ENCODE assay signal across 13 cellular contexts in genomic region chr19:18484992-18485391, GRCh38. TPM values are rescaled to one million over a fixed set of nuclear protein-coding genes. Genes with fewer than 3 reads are reported as not detected.
DNase-seq lines count a peak whose midpoint lies in the region; ATAC-seq and TF ChIP-seq lines count a peak whose summit lies in the region.
"Had no signal": no experiment of that assay in that cellular context is flagged by ENCODE, and none has a peak within 500 bp of the region (broad histone marks: within the 10 kb centered on the region; RNA-seq: fewer than 3 reads in every experiment).

No MANE protein-coding gene starts in this region.

- no peaks in the 10 kb centered on the region for H3K27me3 Mint-ChIP-seq in CD4-positive, alpha-beta T cell
- H3K27me3 Mint-ChIP-seq in HFFc6 (ENCODE audit: insufficient read depth) = no peaks in the 10 kb centered on the region; the same call in none of the 2 replicates
- no peaks in the 10 kb centered on the region for H3K27me3 Mint-ChIP-seq in central memory CD8-positive, alpha-beta T cell

- H3K9me2 ChIP-seq in Karpas-422 (replicated peaks; ENCODE audit: insufficient read depth, low read length) = no peaks in the 10 kb centered on the region

- H3K4me1 ChIP-seq in osteoblast (ENCODE audit: insufficient read depth, low read length) (peaks cover 39% of the 10 kb centered on the region), Karpas-422 (ENCODE audit: low read length) (peaks cover 4% of the 10 kb centered on the region)

- no peaks in the 10 kb centered on the region for H3K36me3 ChIP-seq in osteoblast (ENCODE audit: insufficient read depth, low read length)
- no peaks in the 10 kb centered on the region for H3K36me3 ChIP-seq in Karpas-422 (ENCODE audit: insufficient read depth, low read length)
- H3K36me3 ChIP-seq: upper lobe of left lung had no signal

- CTCF ChIA-PET in CD4-positive, alpha-beta T cell (lab: Charles Lee) = interaction anchor here (0.9 to 3.1 kb wide), 4 partner anchors 11 to 86 kb away, joined by 3 to 15 read pairs (median 7); partner anchors contain the start of genes ELL and UBA52

- peaks cover 4% of the 10 kb centered on the region for H3K36me3 Mint-ChIP-seq in CD4-positive, alpha-beta T cell (ENCODE audit: low read depth)
- peaks cover 4% of the 10 kb centered on the region; the same call in 1 of the 2 replicates for H3K36me3 Mint-ChIP-seq in HFFc6 (ENCODE audit: low read depth)
- peaks cover 19% of the 10 kb centered on the region for H3K36me3 Mint-ChIP-seq in central memory CD8-positive, alpha-beta T cell (ENCODE audit: insufficient read depth)

- no peak overlapping the region for H3K27ac ChIP-seq in CD4-positive, alpha-beta T cell (ENCODE audit: low read depth, low read length)
- H3K27ac ChIP-seq in osteoblast (ENCODE audit: low read depth, low read length) (no peak overlapping the region), Karpas-422 (ENCODE audit: low read length) (no peak overlapping the region)

- intact Hi-C loops in CD4-positive, alpha-beta T cell (cut with DNase I, micrococcal nuclease) = no loop called here

- H3K4me1 Mint-ChIP-seq in CD4-positive, alpha-beta T cell (ENCODE audit: low read depth) = peaks cover 57% of the 10 kb centered on the region
- peaks cover 68% of the 10 kb centered on the region for H3K4me1 Mint-ChIP-seq in HFFc6 (ENCODE audit: low read depth)
- H3K4me1 Mint-ChIP-seq in central memory CD8-positive, alpha-beta T cell = peaks cover 81% of the 10 kb centered on the region

- DNase-seq in CD4-positive, alpha-beta T cell = no peak
- DNase-seq in HFFc6 (no peak), osteoblast (ENCODE audit: insufficient read length, low spot score, missing footprints) (peak; percentile 66), kidney glomerular epithelial cell (lab: John Stamatoyannopoulos, UW) (no peak), Karpas-422 (no peak)
- no peak for DNase-seq in central memory CD8-positive, alpha-beta T cell (ENCODE audit: low spot score in 2 of 2)
- DNase-seq: activated CD4-positive, CD25-positive, alpha-beta regulatory T cell treated with anti-CD3 and anti-CD28 coated beads, Interleukin-2, amount 50 U/mL, for 72 hours; CD8-positive, alpha-beta T cell; NCI-H146; NCI-H446 treated with DMSO at 0.1 percent for 48 hours; PC-3; upper lobe of left lung had no signal

- H3K4me2 ChIP-seq in osteoblast (ENCODE audit: insufficient read depth, low read length) (no peak overlapping the region), Karpas-422 (ENCODE audit: low read depth, low read length, poor library complexity, severe bottlenecking) (no peak overlapping the region)

- H3K9ac ChIP-seq in Karpas-422 (ENCODE audit: low read length) = no peak overlapping the region

- H2AFZ ChIP-seq in osteoblast (ENCODE audit: low read length) (no peak overlapping the region), Karpas-422 (ENCODE audit: low read length) (no peak overlapping the region)

- H3K4me3 ChIP-seq in osteoblast (ENCODE audit: insufficient read depth, low read length) (no peak overlapping the region), Karpas-422 (ENCODE audit: low read length) (no peak overlapping the region)
- H3K4me3 ChIP-seq: upper lobe of left lung had no signal

- no peaks in the 10 kb centered on the region for H3K27me3 ChIP-seq in CD4-positive, alpha-beta T cell (ENCODE audit: control insufficient read depth, insufficient read depth, low read length)
- H3K27me3 ChIP-seq in osteoblast (ENCODE audit: insufficient read depth, low read length) (no peaks in the 10 kb centered on the region), Karpas-422 (ENCODE audit: low read length) (no peaks in the 10 kb centered on the region)
- H3K27me3 ChIP-seq: upper lobe of left lung had no signal

- no peaks in the 10 kb centered on the region for H3K9me3 Mint-ChIP-seq in CD4-positive, alpha-beta T cell
- H3K9me3 Mint-ChIP-seq in HFFc6 = no peaks in the 10 kb centered on the region
- no peaks in the 10 kb centered on the region for H3K9me3 Mint-ChIP-seq in central memory CD8-positive, alpha-beta T cell
- H3K9me3 Mint-ChIP-seq: CD8-positive, alpha-beta T cell had no signal

- ATAC-seq in CD4-positive, alpha-beta T cell (ENCODE audit: poor library complexity) = no peak
- ATAC-seq in central memory CD8-positive, alpha-beta T cell (replicated peaks; ENCODE audit: extremely low read depth, poor library complexity, severe bottlenecking) = no peak
- no peak for ATAC-seq in HG03196 (IDR thresholded peaks at IDR 0.05; ENCODE audit: unreplicated experiment)
- ATAC-seq: CD8-positive, alpha-beta T cell; PC-3 had no signal

- peaks cover 81% of the 10 kb centered on the region for H4K20me1 ChIP-seq in osteoblast (ENCODE audit: insufficient read depth, low read length)
- peaks cover 17% of the 10 kb centered on the region; the same call in 1 of the 2 replicates for H4K20me1 ChIP-seq in Karpas-422 (ENCODE audit: insufficient read depth, low read depth, low read length)

- POLR2A ChIA-PET in CD4-positive, alpha-beta T cell (lab: Charles Lee) = interaction anchor here (1.2 kb wide), 1 partner anchor 12 kb away, joined by 3 read pairs; no protein-coding TSS in a partner anchor

- H3K9me3 ChIP-seq in CD4-positive, alpha-beta T cell (ENCODE audit: control insufficient read depth, low read length) = no peaks in the 10 kb centered on the region
- H3K9me3 ChIP-seq in osteoblast (ENCODE audit: low read depth, low read length) (no peaks in the 10 kb centered on the region), Karpas-422 (ENCODE audit: low read length) (no peaks in the 10 kb centered on the region)
- H3K9me3 ChIP-seq: upper lobe of left lung had no signal

- H3K79me2 ChIP-seq in osteoblast (ENCODE audit: insufficient read depth, low read length) (peaks cover 99% of the 10 kb centered on the region), Karpas-422 (ENCODE audit: low read length) (peaks cover 94% of the 10 kb centered on the region)

- H3K27ac Mint-ChIP-seq in CD4-positive, alpha-beta T cell = peak overlapping the region; percentile 17
- H3K27ac Mint-ChIP-seq in HFFc6 = peak overlapping the region; percentile 79
- peak overlapping the region; percentile 66 for H3K27ac Mint-ChIP-seq in central memory CD8-positive, alpha-beta T cell (ENCODE audit: low read depth)

- no peak overlapping the region for H3K4me3 Mint-ChIP-seq in CD4-positive, alpha-beta T cell
- H3K4me3 Mint-ChIP-seq in HFFc6 = no peak overlapping the region
- no peak overlapping the region for H3K4me3 Mint-ChIP-seq in central memory CD8-positive, alpha-beta T cell
- H3K4me3 Mint-ChIP-seq: CD8-positive, alpha-beta T cell had no signal

- TF ChIP-seq CTCF in CD4-positive, alpha-beta T cell (IDR thresholded peaks at IDR 0.05) = no peak
- peak; percentile 42; the same call in 1 of the 2 replicates for TF ChIP-seq CTCF in HFFc6 (IDR thresholded peaks at IDR 0.05)
- TF ChIP-seq CTCF in osteoblast (IDR thresholded peaks at IDR 0.05; ENCODE audit: extremely low read depth, low read depth, low read length) = no peak

RNA-seq across cellular contexts. Expression of gene ELL, which starts 36.9 kb away (rescaled TPM):
- 10 to 100 TPM; 46.2 to 46.8 TPM for total RNA-seq in CD4-positive, alpha-beta T cell
- total RNA-seq in HFFc6 (2021; fragmentation: NEBNext Ultra II Directional; extraction: Animal tissue kit (Norgen Biotek cat#: 25700)) = 10 to 100 TPM; 15.7 to 17.8 (median 16.4) TPM
- 17.1 and 18.5 TPM in 2 replicates for total RNA-seq in osteoblast
- total RNA-seq in Karpas-422 (2014; rRNA removed; shearing (Covaris generic); ENCODE audit: low replicate concordance) = 10.9 and 14.8 TPM in 2 replicates

RNA-seq across cellular contexts. Expression of gene ISYNA1, which starts 47.1 kb away (rescaled TPM):
- 10 to 100 TPM; 34.1 to 41.3 TPM for total RNA-seq in CD4-positive, alpha-beta T cell
- total RNA-seq in HFFc6 (2021; fragmentation: NEBNext Ultra II Directional; extraction: Animal tissue kit (Norgen Biotek cat#: 25700)) = 1 to 10 TPM; 2.3 to 3.7 (median 3.2) TPM
- total RNA-seq in osteoblast = 7.7 and 8.0 TPM in 2 replicates
- 4.1 and 10.0 TPM in 2 replicates for total RNA-seq in Karpas-422 (2014; rRNA removed; shearing (Covaris generic); ENCODE audit: low replicate concordance)

RNA-seq across cellular contexts. Expression of gene FKBP8, which starts 58.4 kb away (rescaled TPM):
- total RNA-seq in CD4-positive, alpha-beta T cell = 100 to 1,000 TPM; 147 to 152 TPM
- total RNA-seq in HFFc6 (2021; fragmentation: NEBNext Ultra II Directional; extraction: Animal tissue kit (Norgen Biotek cat#: 25700)) = 100 to 1,000 TPM; 229 to 284 (median 241) TPM
- 253 and 288 TPM in 2 replicates for total RNA-seq in osteoblast
- total RNA-seq in Karpas-422 (2014; rRNA removed; shearing (Covaris generic); ENCODE audit: low replicate concordance) = 92.6 and 255 TPM in 2 replicates

Comparison
In these comparisons a context has a peak if more than half of its experiments do, and no peak if none do; other contexts are left out.
1. H3K27ac Mint-ChIP-seq: peak in every context shown above with its lines; median percentile 79 in HFFc6; 66 in central memory CD8-positive, alpha-beta T cell; 17 in CD4-positive, alpha-beta T cell.